ENCODE assay signal across 8 cellular contexts in the genomic region with DNA sequence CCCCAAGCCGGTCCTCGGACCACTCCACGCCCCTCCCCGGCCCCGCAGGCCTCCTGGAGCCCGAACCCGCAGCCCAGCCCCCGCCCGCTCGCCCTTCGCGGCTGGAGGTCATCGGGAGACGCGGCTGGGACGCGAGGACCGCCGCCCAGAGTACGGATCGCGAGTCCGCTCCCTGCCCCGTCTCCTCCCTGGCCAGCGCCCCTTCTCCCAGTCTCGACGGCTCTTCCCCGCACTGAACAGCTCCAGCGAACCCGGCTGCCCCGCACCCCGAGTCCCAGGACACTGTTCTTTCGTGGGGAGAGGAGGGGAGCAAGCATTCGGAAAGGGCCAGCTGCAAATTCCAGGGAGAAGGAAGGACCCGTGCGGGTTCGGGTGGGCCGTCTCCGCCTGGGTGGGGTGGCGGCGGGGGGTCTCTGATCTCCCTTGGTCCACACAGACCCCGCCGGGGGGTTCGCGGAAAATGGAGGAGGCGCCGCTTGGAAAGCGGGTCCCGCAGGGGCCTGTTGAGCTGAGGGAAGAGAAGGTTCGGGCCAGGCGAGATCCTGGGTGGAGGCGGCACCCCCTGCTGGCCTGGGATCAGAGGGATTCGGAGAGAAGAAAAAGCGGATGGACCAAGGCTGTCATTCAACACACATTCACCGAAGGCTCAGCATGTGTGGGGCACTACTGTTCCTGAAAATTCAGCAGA. TPM values are rescaled to one million over a fixed set of nuclear protein-coding genes. Genes with fewer than 3 reads are reported as not detected.
DNase-seq lines count a peak whose midpoint lies in the region; ATAC-seq lines count a peak whose summit lies in the region.

No MANE protein-coding gene starts in this region.

- peak; percentile 71 for DNase-seq in A172 (ENCODE audit: low spot score)
- DNase-seq in ELR (ENCODE audit: low read depth), result peak; percentile 83
- peak; percentile 79 for DNase-seq in NCI-H2171 (lab: John Stamatoyannopoulos, UW)
- peak; percentile 42 for DNase-seq in activated naive CD8-positive, alpha-beta T cell treated with anti-CD3 and anti-CD28 coated beads, Interleukin-2, amount 50 U/mL, for 24 hours
- peak; percentile 84 for DNase-seq in left cardiac atrium
- peak in 9 of 10 donors; percentile 55 to 95 (median 79) for DNase-seq in posterior cingulate gyrus

- peaks cover 19% of the 10 kb centered on the region for H3K4me1 Mint-ChIP-seq in activated naive CD8-positive, alpha-beta T cell treated with anti-CD3 and anti-CD28 coated beads, Interleukin-2, amount 50 U/mL, for 24 hours

- H3K27ac Mint-ChIP-seq in activated naive CD8-positive, alpha-beta T cell treated with anti-CD3 and anti-CD28 coated beads, Interleukin-2, amount 50 U/mL, for 24 hours, result no peak overlapping the region

- peak overlapping the region; percentile 63 for H3K4me3 Mint-ChIP-seq in activated naive CD8-positive, alpha-beta T cell treated with anti-CD3 and anti-CD28 coated beads, Interleukin-2, amount 50 U/mL, for 24 hours

- peaks cover 28% of the 10 kb centered on the region for H3K27me3 Mint-ChIP-seq in activated naive CD8-positive, alpha-beta T cell treated with anti-CD3 and anti-CD28 coated beads, Interleukin-2, amount 50 U/mL, for 24 hours

- ATAC-seq in activated naive CD8-positive, alpha-beta T cell treated with anti-CD3 and anti-CD28 coated beads, Interleukin-2, amount 50 U/mL, for 24 hours, result no peak
- ATAC-seq in left cardiac atrium (peak; percentile 53 to 59), GM18511 (IDR thresholded peaks at IDR 0.05; ENCODE audit: unreplicated experiment) (no peak), GM18519 (IDR thresholded peaks at IDR 0.05; ENCODE audit: low FRiP score, unreplicated experiment) (no peak)

- intact Hi-C loops in left cardiac atrium (cut with DNase I) (loop anchor here (2.0 to 5.0 kb wide), 4 partner anchors 103 to 308 kb away; no protein-coding TSS in a partner anchor), posterior cingulate gyrus (cut with DNase I) (loop anchor here (1.0 kb wide), 1 partner anchor 117 kb away; no protein-coding TSS in a partner anchor)

- H3K9me3 Mint-ChIP-seq in activated naive CD8-positive, alpha-beta T cell treated with anti-CD3 and anti-CD28 coated beads, Interleukin-2, amount 50 U/mL, for 24 hours, result no peaks in the 10 kb centered on the region

- H3K36me3 Mint-ChIP-seq in activated naive CD8-positive, alpha-beta T cell treated with anti-CD3 and anti-CD28 coated beads, Interleukin-2, amount 50 U/mL, for 24 hours (ENCODE audit: low read depth), result no peaks in the 10 kb centered on the region

RNA-seq across cellular contexts. Expression of a gene that starts 0.6 kb away (rescaled TPM):
- 1.7 and 2.2 TPM in 2 replicates for total RNA-seq in A172 (2014; rRNA removed; shearing (Covaris generic))
- total RNA-seq in left cardiac atrium, result 1 to 10 TPM; 6.2 to 7.6 TPM

RNA-seq across cellular contexts. Expression of a gene that starts 4.2 kb away (rescaled TPM):
- 31.2 and 33.2 TPM in 2 replicates for total RNA-seq in A172 (2014; rRNA removed; shearing (Covaris generic))
- total RNA-seq in left cardiac atrium, result 10 to 100 TPM; 21.2 to 30.8 TPM

RNA-seq across cellular contexts. Expression of a gene that starts 16.1 kb away (rescaled TPM):
- 104 and 128 TPM in 2 replicates for total RNA-seq in A172 (2014; rRNA removed; shearing (Covaris generic))
- 10 to 100 TPM; 15.4 to 26.5 TPM for total RNA-seq in left cardiac atrium

RNA-seq across cellular contexts. Expression of a gene that starts 29.1 kb away (rescaled TPM):
- total RNA-seq in A172 (2014; rRNA removed; shearing (Covaris generic)), result 7.3 and 12.5 TPM in 2 replicates
- total RNA-seq in left cardiac atrium, result 10 to 100 TPM; 20.6 to 22.1 TPM

Comparison
In these comparisons a context has a peak if more than half of its experiments do, and no peak if none do; other contexts are left out.
1. ATAC-seq: peak in left cardiac atrium (2 of 2); none in activated naive CD8-positive, alpha-beta T cell treated with anti-CD3 and anti-CD28 coated beads, Interleukin-2, amount 50 U/mL, for 24 hours (single experiment), GM18511 (single experiment) and GM18519 (single experiment).
2. Peak in every context shown above with its lines, with median percentiles within 50 percentile points of each other: DNase-seq.